Comparison of ENCODE assay signal across 8 cellular contexts in the genomic region with DNA sequence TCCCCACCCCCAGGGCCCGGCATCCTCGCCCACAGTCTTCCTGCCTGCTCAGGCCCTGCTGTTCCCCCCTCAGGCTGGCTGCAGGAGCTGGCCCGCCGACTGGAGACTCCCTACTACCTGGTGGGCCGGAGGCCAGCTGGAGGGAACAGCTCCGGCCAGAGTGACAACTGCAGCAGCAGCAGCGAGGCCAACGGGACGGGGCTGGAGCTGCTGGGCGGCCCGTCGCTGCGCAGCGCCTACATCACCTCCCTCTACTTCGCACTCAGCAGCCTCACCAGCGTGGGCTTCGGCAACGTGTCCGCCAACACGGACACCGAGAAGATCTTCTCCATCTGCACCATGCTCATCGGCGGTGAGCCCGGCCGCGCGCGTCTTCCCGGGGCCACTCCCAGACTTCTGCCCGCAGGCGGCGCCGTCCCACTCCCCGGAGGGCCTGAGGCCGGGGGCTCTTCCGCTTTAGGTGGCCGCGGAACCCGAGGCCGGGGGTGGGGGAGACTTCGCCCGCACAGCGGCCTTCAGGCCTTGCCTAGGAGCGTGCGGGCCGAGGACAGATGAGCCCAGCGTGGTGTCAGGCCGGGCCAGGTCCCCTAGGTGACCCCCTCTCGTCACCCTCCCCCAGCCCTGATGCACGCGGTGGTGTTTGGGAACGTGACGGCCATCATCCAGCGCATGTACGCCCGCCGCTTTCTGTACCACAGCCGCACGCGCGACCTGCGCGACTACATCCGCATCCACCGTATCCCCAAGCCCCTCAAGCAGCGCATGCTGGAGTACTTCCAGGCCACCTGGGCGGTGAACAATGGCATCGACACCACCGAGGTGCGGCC. TPM values are rescaled to one million over a fixed set of nuclear protein-coding genes. Genes with fewer than 3 reads are reported as not detected.
A peak's percentile ranks its signal among the peaks of the same experiment; 100 is the strongest.
DNase-seq lines count a peak whose midpoint lies in the region; ATAC-seq, FAIRE-seq and TF ChIP-seq lines count a peak whose summit lies in the region.

No MANE protein-coding gene starts in this region.

- H2AFZ ChIP-seq in hepatocyte: peak overlapping the region; percentile 56

- H3K4me1 ChIP-seq in hepatocyte (ENCODE audit: insufficient read depth): peaks cover 8% of the 10 kb centered on the region

- H3K4me3 Mint-ChIP-seq in activated naive CD4-positive, alpha-beta T cell treated with anti-CD3 and anti-CD28 coated beads for 36 hours: peak overlapping the region; percentile 73

- peak overlapping the region; percentile 74 for H3K4me2 ChIP-seq in hepatocyte

- peak; percentile 27 for TF ChIP-seq CTCF in hepatocyte (IDR thresholded peaks at IDR 0.05; ENCODE audit: poor library complexity)

- H3K36me3 Mint-ChIP-seq in activated naive CD4-positive, alpha-beta T cell treated with anti-CD3 and anti-CD28 coated beads for 36 hours (ENCODE audit: low read depth): no peaks in the 10 kb centered on the region

- H3K27ac Mint-ChIP-seq in activated naive CD4-positive, alpha-beta T cell treated with anti-CD3 and anti-CD28 coated beads for 36 hours: no peak overlapping the region

- peak; percentile 95 for DNase-seq in H7
- DNase-seq in activated naive CD4-positive, alpha-beta T cell treated with anti-CD3 and anti-CD28 coated beads for 36 hours: peak; percentile 34
- peak; percentile 51 for DNase-seq in hepatocyte (ENCODE audit: low spot score)
- DNase-seq in stimulated activated CD4-positive, alpha-beta T cell treated with anti-CD3 and anti-CD28 coated beads, Interleukin-4, amount 100 ng/mL, for 1 hour: peak; percentile 44
- DNase-seq in NK-92 treated with Interleukin-12 subunit alpha and Interleukin-12 subunit beta, amount 100 ng/mL, for 24 hours (lab: John Stamatoyannopoulos, UW): no peak
- DNase-seq in urothelium cell line (ENCODE audit: low spot score): no peak

- no peaks in the 10 kb centered on the region for H3K9me3 ChIP-seq in hepatocyte (ENCODE audit: low read depth)

- no peak for ATAC-seq in GM21717 (IDR thresholded peaks at IDR 0.05; ENCODE audit: unreplicated experiment)
- no peak for ATAC-seq in GM21576 (IDR thresholded peaks at IDR 0.05; ENCODE audit: unreplicated experiment)

- H3K36me3 ChIP-seq in H7 (replicated peaks; ENCODE audit: control insufficient read depth, insufficient read depth, low read length) (no peaks in the 10 kb centered on the region), hepatocyte (replicated peaks; ENCODE audit: insufficient read depth, low read depth) (no peaks in the 10 kb centered on the region)

- no peak overlapping the region for H3K27ac ChIP-seq in hepatocyte

- no peak for FAIRE-seq in urothelium cell line (lab: Jason Lieb, UNC)

- no peaks in the 10 kb centered on the region for H4K20me1 ChIP-seq in hepatocyte (ENCODE audit: insufficient read depth, poor library complexity, severe bottlenecking)

- H3K9me3 Mint-ChIP-seq in activated naive CD4-positive, alpha-beta T cell treated with anti-CD3 and anti-CD28 coated beads for 36 hours: no peaks in the 10 kb centered on the region

- 31% methylated on average over 56 of the region's 70 CpGs for WGBS in hepatocyte (ENCODE audit: low lambda C conversion rate, missing lambda C conversion rate)

- CTCF ChIA-PET in activated naive CD4-positive, alpha-beta T cell treated with anti-CD3 and anti-CD28 coated beads for 36 hours (lab: Charles Lee): interaction anchor here (0.5 to 1.3 kb wide), 4 partner anchors 32 to 1096 kb away, joined by 3 to 6 read pairs (median 4); no protein-coding TSS in a partner anchor

- peaks cover 8% of the 10 kb centered on the region for H3K4me1 Mint-ChIP-seq in activated naive CD4-positive, alpha-beta T cell treated with anti-CD3 and anti-CD28 coated beads for 36 hours (ENCODE audit: low read depth)

- H3K27me3 ChIP-seq in H7 (ENCODE audit: control insufficient read depth, insufficient read depth, low read length) (peaks cover 56% of the 10 kb centered on the region), hepatocyte (peaks cover 38% of the 10 kb centered on the region)

- no peaks in the 10 kb centered on the region for H3K79me2 ChIP-seq in hepatocyte

- intact Hi-C loops in activated naive CD4-positive, alpha-beta T cell treated with anti-CD3 and anti-CD28 coated beads for 36 hours (cut with micrococcal nuclease): no loop called here

- H3K4me3 ChIP-seq in H7 (ENCODE audit: insufficient read depth, low read depth, low read length) (peak overlapping the region; percentile 37), hepatocyte (no peak overlapping the region)

- H3K9me2 ChIP-seq in hepatocyte (replicated peaks; ENCODE audit: insufficient read depth): no peaks in the 10 kb centered on the region

- peaks cover 3% of the 10 kb centered on the region for H3K27me3 Mint-ChIP-seq in activated naive CD4-positive, alpha-beta T cell treated with anti-CD3 and anti-CD28 coated beads for 36 hours (ENCODE audit: low read depth)

RNA-seq across cellular contexts. Expression of gene KCNH3, which starts 10.2 kb away (rescaled TPM):
- 0.97 TPM in 1 of 2 replicates, not detected in the other for total RNA-seq in H7 (2014; rRNA removed; shearing (Covaris generic))
- total RNA-seq in activated naive CD4-positive, alpha-beta T cell treated with anti-CD3 and anti-CD28 coated beads for 36 hours: under 1 TPM; 0.57 to 0.91 TPM
- total RNA-seq in hepatocyte: 0.30 and 1.0 TPM in 2 replicates
- polyA plus RNA-seq in hepatocyte: 0.43 and 1.1 TPM in 2 replicates

RNA-seq across cellular contexts. Expression of gene MCRS1, which starts 18.9 kb away (rescaled TPM):
- total RNA-seq in H7 (2014; rRNA removed; shearing (Covaris generic)): 113 and 124 TPM in 2 replicates
- total RNA-seq in activated naive CD4-positive, alpha-beta T cell treated with anti-CD3 and anti-CD28 coated beads for 36 hours: 10 to 100 TPM; 49.8 to 52.7 TPM
- 51.1 and 51.4 TPM in 2 replicates for total RNA-seq in hepatocyte
- polyA plus RNA-seq in hepatocyte: 57.7 and 58.2 TPM in 2 replicates

RNA-seq across cellular contexts. Expression of gene FAM186B, which starts 56.4 kb away (rescaled TPM):
- total RNA-seq in H7 (2014; rRNA removed; shearing (Covaris generic)): 0.11 and 0.21 TPM in 2 replicates
- total RNA-seq in activated naive CD4-positive, alpha-beta T cell treated with anti-CD3 and anti-CD28 coated beads for 36 hours: under 1 TPM in 1 of 2 experiments, not detected in 1; 0.12 TPM
- 0.17 and 0.52 TPM in 2 replicates for total RNA-seq in hepatocyte
- polyA plus RNA-seq in hepatocyte: 0.69 TPM in 1 of 2 replicates, not detected in the other

Comparison
In these comparisons a context has a peak if more than half of its experiments do, and no peak if none do; other contexts are left out.
1. DNase-seq: peak in H7 (single experiment), activated naive CD4-positive, alpha-beta T cell treated with anti-CD3 and anti-CD28 coated beads for 36 hours (single experiment), hepatocyte (single experiment) and stimulated activated CD4-positive, alpha-beta T cell treated with anti-CD3 and anti-CD28 coated beads, Interleukin-4, amount 100 ng/mL, for 1 hour (single experiment); none in NK-92 treated with Interleukin-12 subunit alpha and Interleukin-12 subunit beta, amount 100 ng/mL, for 24 hours (single experiment) and urothelium cell line (single experiment).